In the genomic region with DNA sequence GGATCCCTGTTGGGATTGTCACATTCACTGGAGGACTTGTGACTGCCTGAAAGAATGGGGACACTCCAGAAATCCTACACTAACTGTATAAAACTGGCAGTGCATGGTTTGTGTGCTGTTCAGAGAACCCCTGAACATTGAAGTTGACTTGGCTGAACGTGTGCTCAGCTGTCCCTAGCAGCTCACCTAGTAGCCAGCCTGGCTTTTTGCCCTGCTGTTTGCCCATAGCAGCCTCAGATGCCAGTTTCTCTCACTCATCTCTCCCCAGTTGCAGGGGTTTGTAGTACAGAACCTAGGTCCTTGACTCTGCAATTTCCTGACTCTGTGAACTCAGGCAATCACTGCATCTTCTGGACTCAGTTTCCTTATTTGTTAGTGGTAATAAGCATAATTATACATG, we compare ENCODE assay signal across 5 cellular contexts.
"Had no signal": no experiment of that assay in that cellular context is flagged by ENCODE, and none has a peak within 500 bp of the region (broad histone marks: within the 10 kb centered on the region; RNA-seq: fewer than 3 reads in every experiment).

No MANE protein-coding gene starts in this region.

- H3K27ac Mint-ChIP-seq: GM23338, H9 had no signal

- DNase-seq: H9, HCEC 1CT, IMR-90 had no signal

- H3K9me3 Mint-ChIP-seq: GM23338, H9 had no signal

- H3K4me3 ChIP-seq: GM23338, K562 had no signal

- H3K4me1 Mint-ChIP-seq: GM23338, H9 had no signal

- H3K4me3 Mint-ChIP-seq: GM23338, H9 had no signal
